20 cellular contexts compared by ENCODE assay signal in genomic region chr16:81818514-81819304, GRCh38. TPM values are rescaled to one million over a fixed set of nuclear protein-coding genes. Genes with fewer than 3 reads are reported as not detected.
DNase-seq lines count a peak whose midpoint lies in the region; ATAC-seq and TF ChIP-seq lines count a peak whose summit lies in the region.
"Had no signal": no experiment of that assay in that cellular context is flagged by ENCODE, and none has a peak within 500 bp of the region (broad histone marks: within the 10 kb centered on the region; RNA-seq: fewer than 3 reads in every experiment).

No MANE protein-coding gene starts in this region.

- H3K9me3 ChIP-seq in BLaER1 = no peaks in the 10 kb centered on the region
- H3K9me3 ChIP-seq in Peyer's patch = no peaks in the 10 kb centered on the region
- H3K9me3 ChIP-seq in muscle layer of duodenum (ENCODE audit: control insufficient read depth in 1 of 2, low read length in 2 of 2) = no peaks in the 10 kb centered on the region
- H3K9me3 ChIP-seq in tibial artery = peaks cover 0 to 3% (median 0%) of the 10 kb centered on the region in 3 donors
- H3K9me3 ChIP-seq: colonic mucosa, MG63, upper lobe of left lung had no signal

- DNase-seq in Peyer's patch (no peak), DMS 273 treated with DMSO at 0.1 percent for 48 hours (lab: John Stamatoyannopoulos, UW) (no peak), tibial artery (no peak), SHP77 (lab: John Stamatoyannopoulos, UW) (no peak)
- DNase-seq: activated naive CD4-positive, alpha-beta T cell treated with anti-CD3 and anti-CD28 coated beads, Interleukin-2, amount 50 U/mL, for 16 hours; activated T-cell treated with anti-CD3 and anti-CD28 coated beads, Interleukin-2, amount 50 U/mL, for 1 hour; colonic mucosa; GDM1; mesenchymal stem cell; MG63; NCI-H1694; NCI-H446; stimulated activated CD4-positive, alpha-beta T cell treated with anti-CD3 and anti-CD28 coated beads, Interleukin-15, amount 100 ng/mL, for 24 hours; stimulated activated naive CD4-positive, alpha-beta T cell had no signal

- peaks cover 92% of the 10 kb centered on the region for H3K4me1 ChIP-seq in BLaER1
- H3K4me1 ChIP-seq in Peyer's patch = peaks cover 0 to 32% (median 6%) of the 10 kb centered on the region in 4 donors
- peaks cover 0 to 4% of the 10 kb centered on the region in 2 donors for H3K4me1 ChIP-seq in muscle layer of duodenum (ENCODE audit: control insufficient read depth in 1 of 2, insufficient read depth in 2 of 2, low read length in 2 of 2)
- H3K4me1 ChIP-seq in tibial artery = no peaks in the 10 kb centered on the region
- H3K4me1 ChIP-seq: colonic mucosa had no signal

- TF ChIP-seq CTCF in Peyer's patch (IDR thresholded peaks at IDR 0.05) = no peak
- no peak for TF ChIP-seq CTCF in tibial artery (IDR thresholded peaks at IDR 0.05)

- H3K9ac ChIP-seq in BLaER1 = peak overlapping the region; percentile 46; the same call in 1 of the 2 replicates

- intact Hi-C loops in tibial artery (cut with DNase I; ENCODE audit: low total_unique reads) = no loop called here

- H3K27ac ChIP-seq in BLaER1 (peak overlapping the region; percentile 65), Peyer's patch (peak overlapping the region; percentile 21 to 83 (median 60)), muscle layer of duodenum (ENCODE audit: low read length) (peak overlapping the region; percentile 59), tibial artery (no peak overlapping the region)
- H3K27ac ChIP-seq: colonic mucosa had no signal

- H4K20me1 ChIP-seq in BLaER1 = no peaks in the 10 kb centered on the region

- ATAC-seq in GM18505 (IDR thresholded peaks at IDR 0.05; ENCODE audit: unreplicated experiment) (no peak), HG03280 (IDR thresholded peaks at IDR 0.05; ENCODE audit: unreplicated experiment) (no peak)
- ATAC-seq: GM23338 had no signal

- no peaks in the 10 kb centered on the region for H3K36me3 ChIP-seq in BLaER1
- no peaks in the 10 kb centered on the region for H3K36me3 ChIP-seq in Peyer's patch
- H3K36me3 ChIP-seq in muscle layer of duodenum (ENCODE audit: control insufficient read depth in 1 of 2, insufficient read depth in 2 of 2, low read length in 2 of 2) = no peaks in the 10 kb centered on the region
- H3K36me3 ChIP-seq in tibial artery = no peaks in the 10 kb centered on the region
- H3K36me3 ChIP-seq: colonic mucosa, MG63, upper lobe of left lung had no signal

- H3K27me3 ChIP-seq in BLaER1 (no peaks in the 10 kb centered on the region), Peyer's patch (no peaks in the 10 kb centered on the region), muscle layer of duodenum (ENCODE audit: low read depth, low read length) (no peaks in the 10 kb centered on the region), tibial artery (peaks cover 0 to 4% of the 10 kb centered on the region in 2 donors)
- H3K27me3 ChIP-seq: colonic mucosa, MG63, upper lobe of left lung had no signal

- peak overlapping the region; percentile 8 for H3K4me3 ChIP-seq in BLaER1
- peak overlapping the region in 1 of 4 donors; percentile 18 for H3K4me3 ChIP-seq in Peyer's patch
- H3K4me3 ChIP-seq in muscle layer of duodenum (ENCODE audit: low read depth in 1 of 2, low read length in 2 of 2) = no peak overlapping the region
- H3K4me3 ChIP-seq in tibial artery = no peak overlapping the region
- H3K4me3 ChIP-seq: colonic mucosa, GM23338, MG63, upper lobe of left lung had no signal

- H3K4me2 ChIP-seq in BLaER1 = peak overlapping the region; percentile 90
- H3K4me2 ChIP-seq: GM23338 had no signal

- peak; percentile 27 for TF ChIP-seq POLR2A in GM18505 (IDR thresholded peaks at IDR 0.05; ENCODE audit: borderline replicate concordance, extremely low read depth, insufficient read depth, insufficient read length)
- TF ChIP-seq POLR2A in Peyer's patch (IDR thresholded peaks at IDR 0.05) = no peak

RNA-seq across cellular contexts. Expression of gene PLCG2, which starts 39.6 kb away (rescaled TPM):
- 100 to 1,000 TPM in 1 of 4 donors, 10 to 100 TPM in 3; 30.5 to 243 (median 56.2) TPM for total RNA-seq in Peyer's patch

Comparison
In these comparisons a context has a peak if more than half of its experiments do, and no peak if none do; other contexts are left out.
1. H3K27ac ChIP-seq: peak in BLaER1 (single experiment), Peyer's patch (4 of 4) and muscle layer of duodenum (single experiment); none in tibial artery (0 of 2).